Comparison of ENCODE assay signal across 25 cellular contexts in the genomic region with DNA sequence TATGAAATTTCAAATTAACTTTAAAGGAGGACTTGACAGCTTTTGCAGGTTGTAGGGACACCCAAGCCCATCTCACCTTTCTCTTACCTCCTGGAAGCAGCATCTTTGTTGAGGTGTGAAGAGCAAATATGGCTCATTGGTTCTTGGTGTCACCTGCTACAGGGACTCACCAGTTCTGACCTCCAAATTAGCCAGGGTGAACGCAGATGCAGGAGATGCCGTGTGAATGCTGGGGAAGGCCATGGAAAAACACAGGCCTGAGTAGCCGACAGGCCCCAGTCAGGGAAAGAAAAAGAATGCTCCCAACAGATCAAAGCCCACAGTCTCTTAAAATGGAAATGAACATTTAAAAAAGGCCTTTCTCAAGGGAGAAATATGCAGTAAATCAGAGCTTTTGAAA.
DNase-seq lines count a peak whose midpoint lies in the region; ATAC-seq and TF ChIP-seq lines count a peak whose summit lies in the region.
"Had no signal": no experiment of that assay in that cellular context is flagged by ENCODE, and none has a peak within 500 bp of the region (broad histone marks: within the 10 kb centered on the region; RNA-seq: fewer than 3 reads in every experiment).

No MANE protein-coding gene starts in this region.

- peak overlapping the region; percentile 40 for H3K4me2 ChIP-seq in BLaER1

- H3K27me3 Mint-ChIP-seq in stimulated activated naive B cell treated with anti-CD40 and anti-IgM and Interleukin-4, amounts not matched to agents 10 μg/mL and 1 μg/mL and 100 μg/mL, for 72 hours: no peaks in the 10 kb centered on the region
- H3K27me3 Mint-ChIP-seq: CD4-positive, alpha-beta memory T cell had no signal

- H3K9me3 ChIP-seq in BLaER1 (peaks cover 22% of the 10 kb centered on the region), RWPE2 (ENCODE audit: severe bottlenecking) (no peaks in the 10 kb centered on the region)
- H3K9me3 ChIP-seq: Caco-2, SJSA1 had no signal

- H3K27me3 ChIP-seq in BLaER1 (no peaks in the 10 kb centered on the region), RWPE2 (ENCODE audit: insufficient read depth, poor library complexity, severe bottlenecking) (no peaks in the 10 kb centered on the region)
- H3K27me3 ChIP-seq: SJSA1 had no signal

- no peaks in the 10 kb centered on the region for H3K36me3 ChIP-seq in BLaER1
- no peaks in the 10 kb centered on the region for H3K36me3 ChIP-seq in RWPE2 (ENCODE audit: low read depth)
- H3K36me3 ChIP-seq: SJSA1 had no signal

- H3K27ac ChIP-seq in BLaER1: no peak overlapping the region
- peak overlapping the region; percentile 85 for H3K27ac ChIP-seq in RWPE2 (ENCODE audit: poor library complexity, severe bottlenecking)
- H3K27ac ChIP-seq: SJSA1 had no signal

- DNase-seq in RWPE2 (ENCODE audit: low spot score): no peak
- peak; percentile 46 for DNase-seq in iPS-NIHi11 (ENCODE audit: low spot score)
- no peak for DNase-seq in stimulated activated naive B cell treated with anti-CD40 and anti-IgM and Interleukin-4, amounts not matched to agents 10 μg/mL and 1 μg/mL and 100 μg/mL, for 72 hours
- DNase-seq in dermis blood vessel endothelial cell: no peak
- DNase-seq: C1 segment of cervical spinal cord; Caco-2; CD4-positive, alpha-beta memory T cell; H7; IMR-90; KG1; NCI-H1048; NCI-H1417; NCI-H1694; NCI-H2081; NCI-H2171; NCI-H226; NCI-H510A treated with DMSO at 0.1 percent for 48 hours; NCI-H774; NK-92 treated with Interleukin-12 subunit alpha and Interleukin-12 subunit beta, amount 100 ng/mL, for 24 hours; PC-3 had no signal

- H3K9me3 Mint-ChIP-seq in stimulated activated naive B cell treated with anti-CD40 and anti-IgM and Interleukin-4, amounts not matched to agents 10 μg/mL and 1 μg/mL and 100 μg/mL, for 72 hours: peaks cover 0 to 4% of the 10 kb centered on the region in 2 donors

- peaks cover 14 to 44% of the 10 kb centered on the region in 2 donors for H3K4me1 Mint-ChIP-seq in stimulated activated naive B cell treated with anti-CD40 and anti-IgM and Interleukin-4, amounts not matched to agents 10 μg/mL and 1 μg/mL and 100 μg/mL, for 72 hours

- H3K36me3 Mint-ChIP-seq in stimulated activated naive B cell treated with anti-CD40 and anti-IgM and Interleukin-4, amounts not matched to agents 10 μg/mL and 1 μg/mL and 100 μg/mL, for 72 hours: peaks cover 25 to 49% of the 10 kb centered on the region in 2 donors

- H3K9ac ChIP-seq in BLaER1: no peak overlapping the region

- no peak overlapping the region for H3K4me3 Mint-ChIP-seq in stimulated activated naive B cell treated with anti-CD40 and anti-IgM and Interleukin-4, amounts not matched to agents 10 μg/mL and 1 μg/mL and 100 μg/mL, for 72 hours
- H3K4me3 Mint-ChIP-seq: CD4-positive, alpha-beta memory T cell had no signal

- TF ChIP-seq CTCF in RWPE2 (IDR thresholded peaks at IDR 0.05; ENCODE audit: poor library complexity, severe bottlenecking): no peak

- peaks cover 36% of the 10 kb centered on the region for H3K4me1 ChIP-seq in BLaER1
- peaks cover 18% of the 10 kb centered on the region for H3K4me1 ChIP-seq in RWPE2 (ENCODE audit: insufficient read depth, poor library complexity, severe bottlenecking)
- H3K4me1 ChIP-seq: Caco-2, SJSA1 had no signal

- no peak overlapping the region for H3K4me3 ChIP-seq in BLaER1
- H3K4me3 ChIP-seq in RWPE2 (ENCODE audit: severe bottlenecking): no peak overlapping the region
- H3K4me3 ChIP-seq: SJSA1 had no signal

- no peak for ATAC-seq in RWPE2 (ENCODE audit: low read depth)
- no peak for ATAC-seq in stimulated activated naive B cell treated with anti-CD40 and anti-IgM and Interleukin-4, amounts not matched to agents 10 μg/mL and 1 μg/mL and 100 μg/mL, for 72 hours (replicated peaks)
- ATAC-seq in HG03521 (IDR thresholded peaks at IDR 0.05; ENCODE audit: unreplicated experiment): no peak
- ATAC-seq in HG02642 (IDR thresholded peaks at IDR 0.05; ENCODE audit: poor library complexity, unreplicated experiment): no peak
- ATAC-seq: Right ventricle myocardium inferior had no signal

- no peaks in the 10 kb centered on the region for H4K20me1 ChIP-seq in BLaER1

- peak overlapping the region; percentile 9 for H3K27ac Mint-ChIP-seq in stimulated activated naive B cell treated with anti-CD40 and anti-IgM and Interleukin-4, amounts not matched to agents 10 μg/mL and 1 μg/mL and 100 μg/mL, for 72 hours
